Comparison of ENCODE assay signal across 8 cellular contexts in genomic region chr6:106089981-106090380, GRCh38. TPM values are rescaled to one million over a fixed set of nuclear protein-coding genes. Genes with fewer than 3 reads are reported as not detected.
DNase-seq lines count a peak whose midpoint lies in the region; TF ChIP-seq lines count a peak whose summit lies in the region.

No MANE protein-coding gene starts in this region.

- H3K36me3 ChIP-seq in CD4-positive, alpha-beta memory T cell (ENCODE audit: insufficient read depth, low read length) = no peaks in the 10 kb centered on the region
- H3K36me3 ChIP-seq in mesodermal cell (ENCODE audit: control insufficient read depth, insufficient read depth, low read length) = peaks cover 43% of the 10 kb centered on the region

- POLR2A ChIA-PET in CD4-positive, alpha-beta memory T cell (lab: Charles Lee; ENCODE audit: partially characterized antibody) = interaction anchor here (0.7 to 6.0 kb wide), 11 partner anchors 10 to 355 kb away, joined by 3 to 151 read pairs (median 5); partner anchors contain the start of gene ATG5

- intact Hi-C loops in CD4-positive, alpha-beta memory T cell (cut with micrococcal nuclease) = loop anchor here (1.0 to 5.0 kb wide), 3 partner anchors 133 to 658 kb away; no protein-coding TSS in a partner anchor
- intact Hi-C loops in activated T-helper 1 cell treated with anti-CD3 and anti-CD28 coated beads, Interleukin-12 subunit alpha, Interleukin-12 subunit beta, Interleukin-2, Interleukin-4 antibody, amounts not matched to agents 30 ng/mL and 10 ng/mL and 1 ng/mL, durations not matched to agents 14 hours and 24 hours and 36 hours (cut with micrococcal nuclease) = no loop called here

- H3K4me1 Mint-ChIP-seq in CD4-positive, alpha-beta memory T cell = peaks cover 61 to 96% (median 77%) of the 10 kb centered on the region in 4 donors
- H3K4me1 Mint-ChIP-seq in HFFc6 (ENCODE audit: low read depth) = peaks cover 84% of the 10 kb centered on the region
- peaks cover 90% of the 10 kb centered on the region for H3K4me1 Mint-ChIP-seq in activated T-helper 1 cell treated with anti-CD3 and anti-CD28 coated beads, Interleukin-12 subunit alpha, Interleukin-12 subunit beta, Interleukin-2, Interleukin-4 antibody, amounts not matched to agents 30 ng/mL and 10 ng/mL and 1 ng/mL, durations not matched to agents 14 hours and 24 hours and 36 hours (ENCODE audit: low read depth)

- no peaks in the 10 kb centered on the region for H3K27me3 ChIP-seq in CD4-positive, alpha-beta memory T cell (ENCODE audit: insufficient read depth, low read length)

- peak overlapping the region; percentile 14 to 86 (median 65) for H3K27ac Mint-ChIP-seq in CD4-positive, alpha-beta memory T cell
- peak overlapping the region; percentile 91 for H3K27ac Mint-ChIP-seq in HFFc6
- peak overlapping the region; percentile 24 for H3K27ac Mint-ChIP-seq in activated T-helper 1 cell treated with anti-CD3 and anti-CD28 coated beads, Interleukin-12 subunit alpha, Interleukin-12 subunit beta, Interleukin-2, Interleukin-4 antibody, amounts not matched to agents 30 ng/mL and 10 ng/mL and 1 ng/mL, durations not matched to agents 14 hours and 24 hours and 36 hours

- H3K27me3 Mint-ChIP-seq in CD4-positive, alpha-beta memory T cell = peaks cover 0 to 2% of the 10 kb centered on the region in 2 donors
- H3K27me3 Mint-ChIP-seq in HFFc6 (ENCODE audit: insufficient read depth) = peaks cover 2% of the 10 kb centered on the region; the same call in 1 of the 2 replicates
- H3K27me3 Mint-ChIP-seq in activated T-helper 1 cell treated with anti-CD3 and anti-CD28 coated beads, Interleukin-12 subunit alpha, Interleukin-12 subunit beta, Interleukin-2, Interleukin-4 antibody, amounts not matched to agents 30 ng/mL and 10 ng/mL and 1 ng/mL, durations not matched to agents 14 hours and 24 hours and 36 hours (ENCODE audit: insufficient read depth) = no peaks in the 10 kb centered on the region

- TF ChIP-seq CTCF in HFFc6 (IDR thresholded peaks at IDR 0.05) = peak; percentile 54; the same call in 1 of the 2 replicates

- peaks cover 0 to 4% (median 0%) of the 10 kb centered on the region in 8 donors for H3K9me3 Mint-ChIP-seq in CD4-positive, alpha-beta memory T cell
- H3K9me3 Mint-ChIP-seq in HFFc6 = no peaks in the 10 kb centered on the region
- H3K9me3 Mint-ChIP-seq in activated T-helper 1 cell treated with anti-CD3 and anti-CD28 coated beads, Interleukin-12 subunit alpha, Interleukin-12 subunit beta, Interleukin-2, Interleukin-4 antibody, amounts not matched to agents 30 ng/mL and 10 ng/mL and 1 ng/mL, durations not matched to agents 14 hours and 24 hours and 36 hours = no peaks in the 10 kb centered on the region

- H3K9me3 ChIP-seq in CD4-positive, alpha-beta memory T cell (ENCODE audit: control insufficient read depth in 1 of 2, low read length in 2 of 2) = no peaks in the 10 kb centered on the region
- no peaks in the 10 kb centered on the region for H3K9me3 ChIP-seq in mesodermal cell (ENCODE audit: control insufficient read depth, low read length)

- peak overlapping the region; percentile 61 to 95 (median 82) for H3K4me3 Mint-ChIP-seq in CD4-positive, alpha-beta memory T cell
- H3K4me3 Mint-ChIP-seq in HFFc6 = peak overlapping the region; percentile 91
- peak overlapping the region; percentile 96 for H3K4me3 Mint-ChIP-seq in activated T-helper 1 cell treated with anti-CD3 and anti-CD28 coated beads, Interleukin-12 subunit alpha, Interleukin-12 subunit beta, Interleukin-2, Interleukin-4 antibody, amounts not matched to agents 30 ng/mL and 10 ng/mL and 1 ng/mL, durations not matched to agents 14 hours and 24 hours and 36 hours

- 72 to 90% methylated on average over 1 to 3 of the region's 4 CpGs for WGBS in mesodermal cell (ENCODE audit: insufficient coverage in 2 of 2), 2 experiments

- peaks cover 17 to 36% of the 10 kb centered on the region in 2 donors for H3K36me3 Mint-ChIP-seq in CD4-positive, alpha-beta memory T cell
- H3K36me3 Mint-ChIP-seq in HFFc6 (ENCODE audit: low read depth) = peaks cover 55% of the 10 kb centered on the region
- peaks cover 70% of the 10 kb centered on the region for H3K36me3 Mint-ChIP-seq in activated T-helper 1 cell treated with anti-CD3 and anti-CD28 coated beads, Interleukin-12 subunit alpha, Interleukin-12 subunit beta, Interleukin-2, Interleukin-4 antibody, amounts not matched to agents 30 ng/mL and 10 ng/mL and 1 ng/mL, durations not matched to agents 14 hours and 24 hours and 36 hours (ENCODE audit: low read depth)

- peak overlapping the region in 1 of 2 donors; percentile 32 for H3K4me3 ChIP-seq in CD4-positive, alpha-beta memory T cell (ENCODE audit: low read length in 2 of 2)
- H3K4me3 ChIP-seq in mesodermal cell (ENCODE audit: extremely low read depth, insufficient read depth, low read length, poor library complexity, severe bottlenecking) = peak overlapping the region; percentile 56

- H3K4me1 ChIP-seq in CD4-positive, alpha-beta memory T cell (ENCODE audit: insufficient read depth, low read length) = peaks cover 92% of the 10 kb centered on the region
- peaks cover 16% of the 10 kb centered on the region for H3K4me1 ChIP-seq in mesodermal cell (ENCODE audit: control insufficient read depth, insufficient read depth, low read length, poor library complexity, severe bottlenecking)

- CTCF ChIA-PET in CD4-positive, alpha-beta memory T cell (lab: Charles Lee; ENCODE audit: partially characterized antibody) = interaction anchor here (0.6 to 5.7 kb wide), 34 partner anchors 10 to 889 kb away, joined by 3 to 206 read pairs (median 4); partner anchors contain the start of gene ATG5

- DNase-seq in CD4-positive, alpha-beta memory T cell = no peak
- DNase-seq in HFFc6 (peak; percentile 51), NCI-H226 (no peak), NCI-H526 treated with DMSO at 0.1 percent for 48 hours (lab: John Stamatoyannopoulos, UW) (no peak), COLO829 (ENCODE audit: low spot score) (no peak)
- no peak for DNase-seq in activated T-helper 1 cell treated with anti-CD3 and anti-CD28 coated beads, Interleukin-12 subunit alpha, Interleukin-12 subunit beta, Interleukin-2, Interleukin-4 antibody, amounts not matched to agents 30 ng/mL and 10 ng/mL and 1 ng/mL, durations not matched to agents 14 hours and 24 hours and 36 hours (ENCODE audit: low spot score)
- DNase-seq in stimulated activated CD4-positive, alpha-beta T cell treated with anti-CD3 and anti-CD28 coated beads, Interleukin-12 subunit alpha, Interleukin-12 subunit beta, amount 100 ng/mL, for 4 hours = no peak

- no peak overlapping the region for H3K27ac ChIP-seq in CD4-positive, alpha-beta memory T cell (ENCODE audit: low read depth, low read length)
- H3K27ac ChIP-seq in mesodermal cell (ENCODE audit: low read depth, low read length, severe bottlenecking) = no peak overlapping the region

RNA-seq across cellular contexts. Expression of gene PRDM1, which starts 3.8 kb away (rescaled TPM):
- total RNA-seq in CD4-positive, alpha-beta memory T cell = 10 to 100 TPM; 33.4 to 34.0 TPM
- polyA plus RNA-seq in CD4-positive, alpha-beta memory T cell = 10 to 100 TPM; 45.4 to 97.0 TPM
- total RNA-seq in HFFc6 (2021; fragmentation: NEBNext Ultra II Directional; extraction: Animal tissue kit (Norgen Biotek cat#: 25700)) = 10 to 100 TPM in 3 of 6 experiments, 1 to 10 TPM in 3; 8.4 to 12.3 (median 10.3) TPM
- total RNA-seq in activated T-helper 1 cell treated with anti-CD3 and anti-CD28 coated beads, Interleukin-12 subunit alpha, Interleukin-12 subunit beta, Interleukin-2, Interleukin-4 antibody, amounts not matched to agents 30 ng/mL and 10 ng/mL and 1 ng/mL, durations not matched to agents 14 hours and 24 hours and 36 hours = 74.1 and 78.8 TPM in 2 replicates
- 12.6 TPM for polyA plus RNA-seq in mesodermal cell (2013, experiment 1 of 2)
- 9.9 TPM for polyA plus RNA-seq in mesodermal cell (2013, experiment 2 of 2)

Comparison
In these comparisons a context has a peak if more than half of its experiments do, and no peak if none do; other contexts are left out.
1. H3K27ac Mint-ChIP-seq: peak in every context shown above with its lines; median percentile 91 in HFFc6; 65 in CD4-positive, alpha-beta memory T cell; 24 in activated T-helper 1 cell treated with anti-CD3 and anti-CD28 coated beads, Interleukin-12 subunit alpha, Interleukin-12 subunit beta, Interleukin-2, Interleukin-4 antibody, amounts not matched to agents 30 ng/mL and 10 ng/mL and 1 ng/mL, durations not matched to agents 14 hours and 24 hours and 36 hours.